29 cellular contexts compared by ENCODE assay signal in genomic region chr2:169997140-169997887, GRCh38.
"Had no signal": no experiment of that assay in that cellular context is flagged by ENCODE, and none has a peak within 500 bp of the region (broad histone marks: within the 10 kb centered on the region; RNA-seq: fewer than 3 reads in every experiment).

No MANE protein-coding gene starts in this region.

- H3K4me3 Mint-ChIP-seq: activated B cell treated with CpG ODN at 0.5 μM for 24 hours; activated CD4-positive, alpha-beta T cell treated with anti-CD3 and anti-CD28 coated beads for 36 hours; activated T-cell treated with anti-CD3 and anti-CD28 coated beads, Interleukin-2, amount 50 U/mL, for 24 hours; activated T-helper 17 cell treated with anti-CD3 and anti-CD28 coated beads, Interleukin-2, amount 50 U/mL, for 72 hours; brain; dendritic cell treated with granulocyte-macrophage colony-stimulating factor and Interleukin-4, amounts not matched to agents 40 ng/mL and 50 ng/mL, for 4 days; immature natural killer cell; mesothelial cell of epicardium; naive thymus-derived CD8-positive, alpha-beta T cell; neural progenitor cell; stimulated activated memory B cell treated with anti-CD40 and anti-IgM and Interleukin-4, amounts not matched to agents 10 μg/mL and 1 μg/mL and 100 μg/mL, for 72 hours had no signal

- H2AFZ ChIP-seq: hepatocyte, neural progenitor cell had no signal

- H3K4me1 Mint-ChIP-seq: activated B cell treated with CpG ODN at 0.5 μM for 24 hours; mesothelial cell of epicardium; neural progenitor cell; stimulated activated memory B cell treated with anti-CD40 and anti-IgM and Interleukin-4, amounts not matched to agents 10 μg/mL and 1 μg/mL and 100 μg/mL, for 72 hours had no signal

- H3K36me3 ChIP-seq: neural progenitor cell had no signal

- H3K4me3 ChIP-seq: hepatocyte, left ventricle myocardium inferior, neural progenitor cell, sigmoid colon, smooth muscle cell, stomach, suprapubic skin, tibial nerve had no signal

- H3K27me3 Mint-ChIP-seq: activated B cell treated with CpG ODN at 0.5 μM for 24 hours; activated CD4-positive, alpha-beta T cell treated with anti-CD3 and anti-CD28 coated beads for 36 hours; activated T-cell treated with anti-CD3 and anti-CD28 coated beads, Interleukin-2, amount 50 U/mL, for 24 hours; activated T-helper 17 cell treated with anti-CD3 and anti-CD28 coated beads, Interleukin-2, amount 50 U/mL, for 72 hours; dendritic cell treated with granulocyte-macrophage colony-stimulating factor and Interleukin-4, amounts not matched to agents 40 ng/mL and 50 ng/mL, for 4 days; naive thymus-derived CD8-positive, alpha-beta T cell; stimulated activated memory B cell treated with anti-CD40 and anti-IgM and Interleukin-4, amounts not matched to agents 10 μg/mL and 1 μg/mL and 100 μg/mL, for 72 hours had no signal

- DNase-seq: activated B cell treated with CpG ODN at 0.5 μM for 24 hours; activated CD4-positive, alpha-beta T cell treated with anti-CD3 and anti-CD28 coated beads for 36 hours; activated CD4-positive, alpha-beta T cell treated with anti-CD3 and anti-CD28 coated beads, Interleukin-2, amount 50 U/mL, for 4 hours; activated CD8-positive, alpha-beta memory T cell treated with anti-CD3 and anti-CD28 coated beads for 24 hours; activated CD8-positive, alpha-beta memory T cell treated with anti-CD3 and anti-CD28 coated beads, Interleukin-2, amount 50 U/mL, for 4 hours; activated T-cell treated with anti-CD3 and anti-CD28 coated beads, Interleukin-2, amount 50 U/mL, for 24 hours; aorta; effector CD8-positive, alpha-beta T cell; glutamatergic neuron; immature natural killer cell; kidney glomerular epithelial cell; left ventricle myocardium inferior; mammary epithelial cell; naive thymus-derived CD8-positive, alpha-beta T cell; sigmoid colon; stimulated activated CD4-positive, alpha-beta T cell treated with anti-CD3 and anti-CD28 coated beads, Interleukin-15, amount 100 ng/mL, for 24 hours; stomach had no signal

- H3K79me2 ChIP-seq: hepatocyte had no signal

- H3K4me2 ChIP-seq: hepatocyte, neural progenitor cell, smooth muscle cell had no signal

- H3K27ac ChIP-seq: left ventricle myocardium inferior, neural progenitor cell, sigmoid colon, stomach, suprapubic skin, tibial nerve had no signal

- H3K27ac Mint-ChIP-seq: activated B cell treated with CpG ODN at 0.5 μM for 24 hours; activated CD4-positive, alpha-beta T cell treated with anti-CD3 and anti-CD28 coated beads for 36 hours; activated naive CD4-positive, alpha-beta T cell treated with anti-CD3 and anti-CD28 coated beads, Interleukin-2, amount 50 U/mL, for 72 hours; activated T-cell treated with anti-CD3 and anti-CD28 coated beads, Interleukin-2, amount 50 U/mL, for 24 hours; activated T-helper 17 cell treated with anti-CD3 and anti-CD28 coated beads, Interleukin-2, amount 50 U/mL, for 72 hours; dendritic cell treated with granulocyte-macrophage colony-stimulating factor and Interleukin-4, amounts not matched to agents 40 ng/mL and 50 ng/mL, for 4 days; immature natural killer cell; mesothelial cell of epicardium; neural progenitor cell; stimulated activated memory B cell treated with anti-CD40 and anti-IgM and Interleukin-4, amounts not matched to agents 10 μg/mL and 1 μg/mL and 100 μg/mL, for 72 hours had no signal

- ATAC-seq: activated CD4-positive, alpha-beta T cell treated with anti-CD3 and anti-CD28 coated beads for 36 hours; activated naive CD4-positive, alpha-beta T cell treated with anti-CD3 and anti-CD28 coated beads, Interleukin-2, amount 50 U/mL, for 72 hours; activated T-helper 17 cell treated with anti-CD3 and anti-CD28 coated beads, Interleukin-2, amount 50 U/mL, for 72 hours; esophagus mucosa; naive thymus-derived CD8-positive, alpha-beta T cell; stimulated activated memory B cell treated with anti-CD40 and anti-IgM and Interleukin-4, amounts not matched to agents 10 μg/mL and 1 μg/mL and 100 μg/mL, for 72 hours had no signal

- H3K4me1 ChIP-seq: left ventricle myocardium inferior, neural progenitor cell, stomach, suprapubic skin, tibial nerve had no signal

- H3K9me3 ChIP-seq: suprapubic skin, tibial nerve had no signal

- H3K9ac ChIP-seq: neural progenitor cell had no signal

- H3K27me3 ChIP-seq: hepatocyte, neural progenitor cell, sigmoid colon, stomach, suprapubic skin, tibial nerve had no signal
